7 cellular contexts compared by ENCODE assay signal in the genomic region with DNA sequence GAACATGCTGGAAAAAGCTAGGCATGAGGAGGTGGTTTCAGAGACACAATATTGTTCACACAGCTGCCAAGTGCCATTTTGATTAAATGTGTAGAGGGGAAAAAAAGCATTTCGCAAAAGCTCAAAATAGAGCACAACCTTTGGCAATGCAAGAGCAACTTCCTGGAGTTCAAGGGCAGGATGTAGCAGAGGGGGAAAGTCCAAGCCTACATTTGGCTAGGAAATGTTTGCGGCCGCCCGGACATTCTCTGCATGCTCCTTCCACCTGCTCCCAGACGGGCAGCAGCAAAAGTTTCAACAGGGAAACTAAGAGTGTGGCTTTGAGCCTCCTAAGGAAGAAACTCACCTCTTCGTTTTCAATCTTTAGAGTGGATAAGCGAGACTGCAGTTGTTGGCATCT.
DNase-seq lines count a peak whose midpoint lies in the region; ATAC-seq, FAIRE-seq and TF ChIP-seq lines count a peak whose summit lies in the region.
"Not testable (repeated sequence)": the region's sequence is repeated elsewhere in the genome, so short reads cannot be mapped to it uniquely, and the experiment has no call there.

No MANE protein-coding gene starts in this region.

- FAIRE-seq in HepG2 (lab: Jason Lieb, UNC): not testable (repeated sequence)

- not testable (repeated sequence) for H3K27me3 ChIP-seq in gastroesophageal sphincter; heart left ventricle; HepG2 (ENCODE audit: control insufficient read depth in 1 of 2, insufficient read depth in 2 of 2, low read length in 2 of 2); lower lobe of right lung (ENCODE audit: low read depth); upper lobe of right lung

- not testable (repeated sequence) for TF ChIP-seq RAD21 in HepG2 (CRISPR knock-in tag; IDR thresholded peaks at IDR 0.05)

- POLR2A ChIA-PET in HepG2 (lab: Yijun Ruan, JAX): not testable (repeated sequence)

- CTCF ChIA-PET in HepG2 (lab: Yijun Ruan, JAX; ENCODE audit: low intra/inter-chr PET ratio, low total read pairs): not testable (repeated sequence)

- DNase-seq in heart left ventricle; left ventricle myocardium superior; left lobe of liver (ENCODE audit: low spot score); HepG2 (ENCODE audit: low spot score); lower lobe of right lung; upper lobe of right lung: not testable (repeated sequence)

- ATAC-seq in gastroesophageal sphincter: peak; percentile 38
- peak in 3 of 4 donors; percentile 8 to 47 (median 21) for ATAC-seq in heart left ventricle
- peak; percentile 11 for ATAC-seq in left ventricle myocardium superior
- peak; percentile 70 for ATAC-seq in left lobe of liver
- ATAC-seq in HepG2: peak; percentile 86
- peak; percentile 59 to 72 for ATAC-seq in lower lobe of right lung
- ATAC-seq in upper lobe of right lung: peak; percentile 53

- in situ Hi-C loops in HepG2 (cut with HindIII; ENCODE audit: extremely low pct_ligation_motif_present, low pct_unique_long_range_greater_than_20kb): not testable (repeated sequence)

- not testable (repeated sequence) for H3K27ac ChIP-seq in gastroesophageal sphincter; heart left ventricle; HepG2 (ENCODE audit: extremely low read length, insufficient read depth, low read length); lower lobe of right lung; upper lobe of right lung

- intact Hi-C loops in heart left ventricle (cut with DNase I); left ventricle myocardium superior (cut with micrococcal nuclease); HepG2 (cut with micrococcal nuclease; ENCODE audit: unreplicated experiment); lower lobe of right lung (cut with DNase I); upper lobe of right lung (cut with DNase I): not testable (repeated sequence)

- TF ChIP-seq POLR2A in gastroesophageal sphincter (IDR thresholded peaks at IDR 0.05); heart left ventricle (IDR thresholded peaks at IDR 0.05); HepG2 (IDR thresholded peaks at IDR 0.05; ENCODE audit: insufficient read depth in 1 of 2, low read depth in 2 of 2, low read length in 2 of 2): not testable (repeated sequence)

- not testable (repeated sequence) for BruUV-seq in HepG2 (replicated peaks; lab: Mats Ljungman, UMichigan)

- H4K20me1 ChIP-seq in HepG2 (ENCODE audit: insufficient read depth, low read length): not testable (repeated sequence)

- H3K4me3 ChIP-seq in gastroesophageal sphincter; heart left ventricle; HepG2 (replicated peaks in 1 of 3; ENCODE audit: insufficient read depth in 1 of 3, low read depth in 2 of 3, low read length in 3 of 3); lower lobe of right lung; upper lobe of right lung: not testable (repeated sequence)

- H3K4me1 ChIP-seq in gastroesophageal sphincter; heart left ventricle; HepG2 (ENCODE audit: insufficient read depth, low read length); lower lobe of right lung; upper lobe of right lung: not testable (repeated sequence)

- not testable (repeated sequence) for H3K9me3 ChIP-seq in gastroesophageal sphincter; heart left ventricle; HepG2 (ENCODE audit: low read length); lower lobe of right lung; upper lobe of right lung

- not testable (repeated sequence) for TF ChIP-seq EP300 in gastroesophageal sphincter (IDR thresholded peaks at IDR 0.05); HepG2 (IDR thresholded peaks at IDR 0.05; ENCODE audit: low read depth in 2 of 2, low read length in 2 of 2); HepG2 (CRISPR knock-in tag; IDR thresholded peaks at IDR 0.05; ENCODE audit: borderline replicate concordance)

- no CpG with 5 or more reads among the region's 7 CpGs for WGBS in gastroesophageal sphincter (ENCODE audit: low coverage in 1 of 2), 2 donors
- WGBS in heart left ventricle, 4 donors: no CpG with 5 or more reads among the region's 7 CpGs
- WGBS in HepG2 (ENCODE audit: low lambda C conversion rate): no CpG with 5 or more reads among the region's 7 CpGs

- not testable (repeated sequence) for H2AFZ ChIP-seq in HepG2 (ENCODE audit: low read length)

- not testable (repeated sequence) for H3K36me3 ChIP-seq in gastroesophageal sphincter; heart left ventricle; HepG2 (replicated peaks in 1 of 2; ENCODE audit: control insufficient read depth in 1 of 2, insufficient read depth in 2 of 2, low read length in 2 of 2); lower lobe of right lung; upper lobe of right lung

- H3K4me2 ChIP-seq in HepG2 (ENCODE audit: low read depth, low read length): not testable (repeated sequence)

- not testable (repeated sequence) for H3K79me2 ChIP-seq in HepG2 (ENCODE audit: insufficient read depth, low read length)

- TF ChIP-seq CTCF in gastroesophageal sphincter (IDR thresholded peaks at IDR 0.05); heart left ventricle (IDR thresholded peaks at IDR 0.05); HepG2 (CRISPR knock-in tag; IDR thresholded peaks at IDR 0.05); lower lobe of right lung (IDR thresholded peaks at IDR 0.05); upper lobe of right lung (IDR thresholded peaks at IDR 0.05): not testable (repeated sequence)

- H3K9ac ChIP-seq in HepG2 (ENCODE audit: insufficient read depth, low read depth, low read length): not testable (repeated sequence)

Comparison
In these comparisons a context has a peak if more than half of its experiments do, and no peak if none do; other contexts are left out.
1. ATAC-seq: peak in every context shown above with its lines; median percentile 86 in HepG2; 70 in left lobe of liver; 66 in lower lobe of right lung; 53 in upper lobe of right lung; 38 in gastroesophageal sphincter; 21 in heart left ventricle; 11 in left ventricle myocardium superior.